11 cellular contexts compared by ENCODE assay signal in the genomic region with DNA sequence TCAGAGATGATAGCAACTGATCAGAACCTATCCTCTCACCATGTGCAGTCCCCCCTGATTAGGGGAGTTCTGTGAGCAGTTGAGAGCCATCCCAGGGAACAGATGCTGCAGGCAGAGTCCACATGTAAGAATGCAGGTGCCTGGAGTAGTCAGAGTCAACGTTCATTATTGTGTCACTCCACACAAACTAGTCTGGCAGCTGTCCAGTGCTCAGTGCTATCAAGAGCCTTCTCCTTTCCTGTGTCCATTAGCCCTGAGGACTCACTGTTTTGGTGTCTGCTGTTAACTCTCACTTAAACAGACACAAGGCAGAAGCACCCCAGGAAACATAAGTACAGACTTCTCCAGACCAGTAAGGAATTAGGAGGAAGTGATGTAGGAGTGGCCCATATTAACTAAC. TPM values are rescaled to one million over a fixed set of nuclear protein-coding genes. Genes with fewer than 3 reads are reported as not detected.
DNase-seq lines count a peak whose midpoint lies in the region; ATAC-seq and TF ChIP-seq lines count a peak whose summit lies in the region.
"Had no signal": no experiment of that assay in that cellular context is flagged by ENCODE, and none has a peak within 500 bp of the region (broad histone marks: within the 10 kb centered on the region; RNA-seq: fewer than 3 reads in every experiment).

No MANE protein-coding gene starts in this region.

- intact Hi-C loops in left cardiac atrium (cut with DNase I) (loop anchor here in 1 of 2 donors (10.0 kb wide), 1 partner anchor 54 kb away; no protein-coding TSS in a partner anchor), upper lobe of right lung (cut with DNase I) (no loop called here)

- peaks cover 17% of the 10 kb centered on the region for H3K4me1 ChIP-seq in upper lobe of right lung

- ATAC-seq in SK-N-SH treated with all-trans-retinoic acid at 6 μM for 48 hours: peak; percentile 62
- ATAC-seq in left cardiac atrium: peak in 1 of 2 donors; percentile 40
- ATAC-seq in upper lobe of right lung: peak; percentile 41
- no peak for ATAC-seq in GM21367 (IDR thresholded peaks at IDR 0.05; ENCODE audit: unreplicated experiment)
- ATAC-seq: GM12878, GM23338 had no signal

- peak; percentile 39 for DNase-seq in NOMO-1 treated with DMSO at 0.1 percent for 48 hours (lab: John Stamatoyannopoulos, UW; ENCODE audit: unreplicated experiment)
- no peak for DNase-seq in NOMO-1 treated with dmso at 0.1 percent for 144 hours (lab: John Stamatoyannopoulos, UW; ENCODE audit: unreplicated experiment)
- peak; percentile 72 for DNase-seq in left cardiac atrium
- no peak for DNase-seq in upper lobe of right lung
- DNase-seq in NCI-H2227 treated with DMSO at 0.1 percent for 48 hours (lab: John Stamatoyannopoulos, UW): no peak
- DNase-seq in NCI-H1048 (lab: John Stamatoyannopoulos, UW): no peak

- H3K27me3 ChIP-seq in upper lobe of right lung: no peaks in the 10 kb centered on the region

- H3K4me3 ChIP-seq in upper lobe of right lung: no peak overlapping the region
- H3K4me3 ChIP-seq: GM12878, GM23338 had no signal

- H3K27ac ChIP-seq in upper lobe of right lung: no peak overlapping the region

- H3K36me3 ChIP-seq in upper lobe of right lung: no peaks in the 10 kb centered on the region

- TF ChIP-seq CTCF in upper lobe of right lung (IDR thresholded peaks at IDR 0.05): no peak

- no peaks in the 10 kb centered on the region for H3K9me3 ChIP-seq in upper lobe of right lung

TF ChIP-seq in SK-N-SH treated with all-trans-retinoic acid at 6 μM for 48 hours, 23 proteins besides CTCF, POLR2A, EP300 and RAD21:
- TF ChIP-seq SNAI2 (CRISPR knock-in tag; IDR thresholded peaks at IDR 0.05): 0 out of 2 replicates have a peak, but pooled peaks have one; percentile 24
- TF ChIP-seq BACH2 (CRISPR knock-in tag; IDR thresholded peaks at IDR 0.05; ENCODE audit: borderline replicate concordance): no peak
- no peak for TF ChIP-seq OSR1 (CRISPR knock-in tag; IDR thresholded peaks at IDR 0.05)
- no peak for TF ChIP-seq TOX (CRISPR knock-in tag; IDR thresholded peaks at IDR 0.05; ENCODE audit: borderline replicate concordance)
- TF ChIP-seq TCF4 (CRISPR knock-in tag; IDR thresholded peaks at IDR 0.05; ENCODE audit: borderline replicate concordance): peak; percentile 41; the same call in 1 of the 2 replicates
- peak; percentile 40; the same call in 1 of the 2 replicates for TF ChIP-seq ISL1 (CRISPR knock-in tag; IDR thresholded peaks at IDR 0.05)
- TF ChIP-seq, protein P1, sequence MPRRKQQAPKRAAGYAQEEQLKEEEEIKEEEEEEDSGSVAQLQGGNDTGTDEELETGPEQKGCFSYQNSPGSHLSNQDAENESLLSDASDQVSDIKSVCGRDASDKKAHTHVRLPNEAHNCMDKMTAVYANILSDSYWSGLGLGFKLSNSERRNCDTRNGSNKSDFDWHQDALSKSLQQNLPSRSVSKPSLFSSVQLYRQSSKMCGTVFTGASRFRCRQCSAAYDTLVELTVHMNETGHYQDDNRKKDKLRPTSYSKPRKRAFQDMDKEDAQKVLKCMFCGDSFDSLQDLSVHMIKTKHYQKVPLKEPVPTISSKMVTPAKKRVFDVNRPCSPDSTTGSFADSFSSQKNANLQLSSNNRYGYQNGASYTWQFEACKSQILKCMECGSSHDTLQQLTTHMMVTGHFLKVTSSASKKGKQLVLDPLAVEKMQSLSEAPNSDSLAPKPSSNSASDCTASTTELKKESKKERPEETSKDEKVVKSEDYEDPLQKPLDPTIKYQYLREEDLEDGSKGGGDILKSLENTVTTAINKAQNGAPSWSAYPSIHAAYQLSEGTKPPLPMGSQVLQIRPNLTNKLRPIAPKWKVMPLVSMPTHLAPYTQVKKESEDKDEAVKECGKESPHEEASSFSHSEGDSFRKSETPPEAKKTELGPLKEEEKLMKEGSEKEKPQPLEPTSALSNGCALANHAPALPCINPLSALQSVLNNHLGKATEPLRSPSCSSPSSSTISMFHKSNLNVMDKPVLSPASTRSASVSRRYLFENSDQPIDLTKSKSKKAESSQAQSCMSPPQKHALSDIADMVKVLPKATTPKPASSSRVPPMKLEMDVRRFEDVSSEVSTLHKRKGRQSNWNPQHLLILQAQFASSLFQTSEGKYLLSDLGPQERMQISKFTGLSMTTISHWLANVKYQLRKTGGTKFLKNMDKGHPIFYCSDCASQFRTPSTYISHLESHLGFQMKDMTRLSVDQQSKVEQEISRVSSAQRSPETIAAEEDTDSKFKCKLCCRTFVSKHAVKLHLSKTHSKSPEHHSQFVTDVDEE (CRISPR knock-in tag; IDR thresholded peaks at IDR 0.05): no peak
- no peak for TF ChIP-seq ZC3H10 (CRISPR knock-in tag; IDR thresholded peaks at IDR 0.05)

RNA-seq across cellular contexts. Expression of a gene that starts 2.5 kb away (rescaled TPM):
- total RNA-seq in left cardiac atrium (10 to 100 TPM in 1 of 2 donors, 1 to 10 TPM in 1; 3.1 to 20.1 TPM), upper lobe of right lung (1.4 TPM)
- total RNA-seq: activated CD8-positive, alpha-beta memory T cell treated with anti-CD3 and anti-CD28 coated beads for 36 hours; GM12878 had no signal

Comparison
In these comparisons a context has a peak if more than half of its experiments do, and no peak if none do; other contexts are left out.
1. DNase-seq: peak in NOMO-1 treated with DMSO at 0.1 percent for 48 hours (single experiment) and left cardiac atrium (single experiment); none in NOMO-1 treated with dmso at 0.1 percent for 144 hours (single experiment), upper lobe of right lung (single experiment), NCI-H2227 treated with DMSO at 0.1 percent for 48 hours (single experiment) and NCI-H1048 (single experiment).